17 cellular contexts compared by ENCODE assay signal in the genomic region with DNA sequence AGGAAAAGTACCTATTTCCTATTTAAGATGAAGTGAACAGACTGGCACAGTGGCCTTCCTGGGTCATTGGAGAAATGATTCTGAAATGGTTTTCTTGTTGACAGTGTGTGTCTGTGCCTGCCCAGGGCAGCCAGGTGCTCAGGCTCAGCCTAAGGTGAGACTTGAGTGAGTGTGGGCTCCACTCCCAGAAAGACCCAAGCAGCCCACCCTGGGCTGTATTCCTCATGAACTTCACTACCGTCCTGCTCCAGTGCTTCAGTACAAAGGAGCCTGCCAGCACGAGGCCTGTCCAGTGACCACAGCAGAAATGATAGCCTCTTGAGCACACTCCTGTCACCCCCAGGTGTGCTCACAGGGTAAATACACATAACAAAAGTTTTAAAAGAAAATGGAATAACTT. TPM values are rescaled to one million over a fixed set of nuclear protein-coding genes. Genes with fewer than 3 reads are reported as not detected.
DNase-seq lines count a peak whose midpoint lies in the region; ATAC-seq, FAIRE-seq and TF ChIP-seq lines count a peak whose summit lies in the region.
"Had no signal": no experiment of that assay in that cellular context is flagged by ENCODE, and none has a peak within 500 bp of the region (broad histone marks: within the 10 kb centered on the region; RNA-seq: fewer than 3 reads in every experiment).

No MANE protein-coding gene starts in this region.

- H4K20me1 ChIP-seq in K562 (replicated peaks; ENCODE audit: control insufficient read depth, insufficient read depth, low read length) (no peaks in the 10 kb centered on the region; the same call in 1 of the 2 replicates), smooth muscle cell (ENCODE audit: low read depth) (no peaks in the 10 kb centered on the region)

- TF ChIP-seq CTCF in GM20000 (IDR thresholded peaks at IDR 0.05; ENCODE audit: extremely low read depth, missing control alignments): no peak
- TF ChIP-seq CTCF in K562 (IDR thresholded peaks at IDR 0.05 in 2 of 3, conservative IDR thresholded peaks at IDR 0.05 in 1 of 3; ENCODE audit: insufficient read depth in 2 of 3, low read depth in 1 of 3, low read length in 3 of 3): no peak
- no peak for TF ChIP-seq CTCF in smooth muscle cell (IDR thresholded peaks at IDR 0.05; ENCODE audit: borderline replicate concordance, insufficient read depth, poor library complexity, severe bottlenecking)
- no peak for TF ChIP-seq CTCF in mucosa of descending colon (IDR thresholded peaks at IDR 0.05)

- H3K36me3 ChIP-seq in K562 (ENCODE audit: control insufficient read depth, insufficient read depth, low read length) (no peaks in the 10 kb centered on the region), smooth muscle cell (ENCODE audit: low read depth) (no peaks in the 10 kb centered on the region), mucosa of descending colon (ENCODE audit: low read depth) (no peaks in the 10 kb centered on the region)

- no peak overlapping the region for H2AFZ ChIP-seq in K562 (ENCODE audit: low read depth, low read length)
- H2AFZ ChIP-seq in smooth muscle cell (ENCODE audit: low read depth): no peak overlapping the region
- H2AFZ ChIP-seq: GM23248 had no signal

- peaks cover 0 to 2% of the 10 kb centered on the region in 2 experiments; a peak in 1 of 5 replicates for H3K4me1 ChIP-seq in K562 (replicated peaks in 1 of 2; ENCODE audit: control insufficient read depth in 2 of 2, insufficient read depth in 2 of 2, low read length in 2 of 2)
- H3K4me1 ChIP-seq in smooth muscle cell (ENCODE audit: low read depth): no peaks in the 10 kb centered on the region
- H3K4me1 ChIP-seq in mucosa of descending colon (ENCODE audit: low read depth): no peaks in the 10 kb centered on the region

- H3K9me3 ChIP-seq in K562 (replicated peaks; ENCODE audit: control insufficient read depth, insufficient read depth, low read depth, low read length) (no peaks in the 10 kb centered on the region), smooth muscle cell (replicated peaks; ENCODE audit: low read depth) (no peaks in the 10 kb centered on the region), mucosa of descending colon (no peaks in the 10 kb centered on the region)

- no peaks in the 10 kb centered on the region for H3F3A ChIP-seq in smooth muscle cell (ENCODE audit: low read depth)

- H3K9me1 ChIP-seq in K562 (ENCODE audit: control insufficient read depth, insufficient read depth, low read length): no peaks in the 10 kb centered on the region

- ATAC-seq in K562 (no peak), mucosa of descending colon (no peak)

- no peak overlapping the region for H3K27ac ChIP-seq in K562 (ENCODE audit: extremely low read depth, low read depth, low read length)
- no peak overlapping the region for H3K27ac ChIP-seq in substantia nigra (ENCODE audit: low read depth, low read length, poor library complexity, severe bottlenecking)
- no peak overlapping the region for H3K27ac ChIP-seq in smooth muscle cell (ENCODE audit: low read depth)
- H3K27ac ChIP-seq: 22Rv1, GM23248, HL-60 had no signal

- BruUV-seq in K562 (replicated peaks; lab: Mats Ljungman, UMichigan): no TSS peak

- intact Hi-C loops in K562 (cut with micrococcal nuclease) (no loop called here), mucosa of descending colon (cut with DNase I, micrococcal nuclease) (no loop called here)

- peaks cover 6 to 30% of the 10 kb centered on the region in 2 experiments; a peak in 3 of 5 replicates for H3K27me3 ChIP-seq in K562 (ENCODE audit: control insufficient read depth in 2 of 2, insufficient read depth in 2 of 2, low read length in 2 of 2)
- H3K27me3 ChIP-seq in smooth muscle cell (ENCODE audit: low read depth): no peaks in the 10 kb centered on the region

- POLR2A ChIA-PET in K562 (lab: Yijun Ruan, JAX): no interaction called here

- no peaks in the 10 kb centered on the region for H3K79me2 ChIP-seq in K562 (ENCODE audit: control insufficient read depth, insufficient read depth, low read length)
- H3K79me2 ChIP-seq in smooth muscle cell (ENCODE audit: low read depth): no peaks in the 10 kb centered on the region

- no peak overlapping the region for H3K9ac ChIP-seq in K562 (ENCODE audit: insufficient read depth in 1 of 2, low read depth in 2 of 2, low read length in 2 of 2)
- H3K9ac ChIP-seq in smooth muscle cell (ENCODE audit: low read depth): no peak overlapping the region
- H3K9ac ChIP-seq: GM23248 had no signal

- CTCF ChIA-PET in K562 (lab: Yijun Ruan, JAX; ENCODE audit: low intra/inter-chr PET ratio): no interaction called here

- H3K4me2 ChIP-seq in K562 (ENCODE audit: insufficient read depth, low read length) (no peak overlapping the region), smooth muscle cell (no peak overlapping the region)

- no peak for TF ChIP-seq POLR2A in K562 (conservative IDR thresholded peaks at IDR 0.05)

- WGBS in K562 (ENCODE audit: insufficient coverage, low coverage, missing lambda C conversion rate): 0% methylated on average over 2 of the region's 2 CpGs
- WGBS in smooth muscle cell (ENCODE audit: low lambda C conversion rate): 78% methylated on average over 2 of the region's 2 CpGs

- no peak for FAIRE-seq in K562 (lab: Jason Lieb, UNC)
- FAIRE-seq: H54 had no signal

- H3K4me3 ChIP-seq in K562 (no peak overlapping the region), smooth muscle cell (no peak overlapping the region), mucosa of descending colon (no peak overlapping the region)
- H3K4me3 ChIP-seq: GM23248 had no signal

- peak; percentile 8 for DNase-seq in AG20443 (ENCODE audit: low spot score)
- DNase-seq in GM20000 (ENCODE audit: low spot score): peak; percentile 3
- DNase-seq in K562 (ENCODE audit: extremely low read depth in 1 of 4, low spot score in 3 of 4): peak in 3 of 4 experiments; percentile 4 to 7 (median 6)
- peak; percentile 9 for DNase-seq in left kidney (ENCODE audit: low read depth, low spot score)
- no peak for DNase-seq in substantia nigra (lab: John Stamatoyannopoulos, UW)
- DNase-seq in activated gamma-delta T cell treated with Interleukin-2 at 50 U/mL for 16 hours: no peak
- no peak for DNase-seq in smooth muscle cell (lab: John Stamatoyannopoulos, UW; ENCODE audit: unreplicated experiment)
- DNase-seq in mucosa of descending colon: no peak
- DNase-seq: C1 segment of cervical spinal cord; CD4-positive, alpha-beta T cell; DMS79; GM23248 had no signal

- TF ChIP-seq EP300 in K562 (IDR thresholded peaks at IDR 0.05; ENCODE audit: low read length): no peak

- in situ Hi-C loops in K562 (cut with MboI): no loop called here

- no peak for TF ChIP-seq RAD21 in K562 (CRISPR knock-in tag; conservative IDR thresholded peaks at IDR 0.05 in 1 of 2, IDR thresholded peaks at IDR 0.05 in 1 of 2)

TF ChIP-seq in K562, 482 proteins besides CTCF, POLR2A, EP300 and RAD21:
- no peak for TF ChIP-seq KHSRP (IDR thresholded peaks at IDR 0.05)
- no peak for TF ChIP-seq MAZ (CRISPR knock-in tag; conservative IDR thresholded peaks at IDR 0.05 in 1 of 2, IDR thresholded peaks at IDR 0.05 in 1 of 2)
- TF ChIP-seq ZNF197 (CRISPR knock-in tag; IDR thresholded peaks at IDR 0.05; ENCODE audit: low read depth): no peak
- no peak for TF ChIP-seq PTRF (tag; IDR thresholded peaks at IDR 0.05)
- no peak for TF ChIP-seq SNIP1 (IDR thresholded peaks at IDR 0.05; ENCODE audit: low read depth)
- no peak for TF ChIP-seq BRCA1 (IDR thresholded peaks at IDR 0.05)
- TF ChIP-seq BRCA1 (CRISPR knock-in tag; IDR thresholded peaks at IDR 0.05): no peak
- no peak for TF ChIP-seq CEBPG (CRISPR knock-in tag; IDR thresholded peaks at IDR 0.05)
- no peak for TF ChIP-seq CEBPG (tag; conservative IDR thresholded peaks at IDR 0.05 in 1 of 2, IDR thresholded peaks at IDR 0.05 in 1 of 2)
- no peak for TF ChIP-seq JUNB (CRISPR knock-in tag; conservative IDR thresholded peaks at IDR 0.05)
- TF ChIP-seq, protein P1, sequence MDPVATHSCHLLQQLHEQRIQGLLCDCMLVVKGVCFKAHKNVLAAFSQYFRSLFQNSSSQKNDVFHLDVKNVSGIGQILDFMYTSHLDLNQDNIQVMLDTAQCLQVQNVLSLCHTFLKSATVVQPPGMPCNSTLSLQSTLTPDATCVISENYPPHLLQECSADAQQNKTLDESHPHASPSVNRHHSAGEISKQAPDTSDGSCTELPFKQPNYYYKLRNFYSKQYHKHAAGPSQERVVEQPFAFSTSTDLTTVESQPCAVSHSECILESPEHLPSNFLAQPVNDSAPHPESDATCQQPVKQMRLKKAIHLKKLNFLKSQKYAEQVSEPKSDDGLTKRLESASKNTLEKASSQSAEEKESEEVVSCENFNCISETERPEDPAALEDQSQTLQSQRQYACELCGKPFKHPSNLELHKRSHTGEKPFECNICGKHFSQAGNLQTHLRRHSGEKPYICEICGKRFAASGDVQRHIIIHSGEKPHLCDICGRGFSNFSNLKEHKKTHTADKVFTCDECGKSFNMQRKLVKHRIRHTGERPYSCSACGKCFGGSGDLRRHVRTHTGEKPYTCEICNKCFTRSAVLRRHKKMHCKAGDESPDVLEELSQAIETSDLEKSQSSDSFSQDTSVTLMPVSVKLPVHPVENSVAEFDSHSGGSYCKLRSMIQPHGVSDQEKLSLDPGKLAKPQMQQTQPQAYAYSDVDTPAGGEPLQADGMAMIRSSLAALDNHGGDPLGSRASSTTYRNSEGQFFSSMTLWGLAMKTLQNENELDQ (CRISPR knock-in tag; IDR thresholded peaks at IDR 0.05; ENCODE audit: borderline replicate concordance): no peak
TF ChIP-seq in K562: peak in this region for 0.

RNA-seq across cellular contexts. Expression of a gene that starts 49.5 kb away (rescaled TPM):
- 0.16 TPM in 1 of 2 replicates, not detected in the other for total RNA-seq in K562 (2011; cell fraction: chromatin; rRNA removed; ENCODE audit: low replicate concordance)
- total RNA-seq in K562 (2011; cell fraction: nucleolus; rRNA removed): not detected in 2 replicates
- total RNA-seq in K562 (2011; cell fraction: nucleoplasm; rRNA removed): 0.23 and 0.44 TPM in 2 replicates
- total RNA-seq in K562 (2014; rRNA removed): not detected in 2 replicates
- total RNA-seq in K562 (2014; rRNA removed; fragmentation: Illumina TruSeq; extraction: Trizol): not detected in 2 replicates
- total RNA-seq in K562 (2015; rRNA removed; fragmentation: Illumina TruSeq; extraction: Trizol): 0.11 TPM in 1 of 2 replicates, not detected in the other
- 0.25 TPM in 1 of 2 replicates, not detected in the other for total RNA-seq in K562 (2021)
- not detected in 2 replicates for polyA plus RNA-seq in K562 (2011; rRNA removed)
- 0.06 TPM in 1 of 2 replicates, not detected in the other for polyA plus RNA-seq in K562 (2011; cell fraction: cytosol; rRNA removed)
- 0.06 and 0.14 TPM in 2 replicates for polyA plus RNA-seq in K562 (2011; cell fraction: nucleus; rRNA removed)
- polyA plus RNA-seq in K562 (2012): 0.07 and 0.10 TPM in 2 replicates
- polyA plus RNA-seq in K562 (2014; fragmentation: Illumina TruSeq; extraction: Trizol): 0.04 and 0.06 TPM in 2 replicates
- under 1 TPM in 1 of 2 experiments, not detected in 1; 0.04 TPM for polyA plus RNA-seq in K562 (2014; fragmentation: Nextera tagmentation; extraction: Ambion mirVana)
- polyA plus RNA-seq in K562 (2014; rRNA removed): 0.16 TPM in 1 of 2 replicates, not detected in the other
- polyA minus RNA-seq in K562 (2011; rRNA and poly(A)+ RNA removed): 0.12 TPM in 1 of 2 replicates, not detected in the other
- not detected in 2 replicates for polyA minus RNA-seq in K562 (2011; cell fraction: cytosol; rRNA and poly(A)+ RNA removed)
- not detected in 2 replicates for polyA minus RNA-seq in K562 (2011; cell fraction: nucleus; rRNA and poly(A)+ RNA removed)
- not detected in 2 replicates for total RNA-seq in smooth muscle cell
- polyA plus RNA-seq in smooth muscle cell: not detected in 2 replicates
- total RNA-seq in mucosa of descending colon: not detected
- total RNA-seq: A673; CD4-positive, alpha-beta T cell; G401; GM23248 had no signal
- polyA plus RNA-seq: GM23248 had no signal

Comparison
In these comparisons a context has a peak if more than half of its experiments do, and no peak if none do; other contexts are left out.
1. DNase-seq: peak in AG20443 (single experiment), GM20000 (single experiment), K562 (3 of 4) and left kidney (single experiment); none in substantia nigra (0 of 49), activated gamma-delta T cell treated with Interleukin-2 at 50 U/mL for 16 hours (single experiment), smooth muscle cell (single experiment) and mucosa of descending colon (0 of 3).